In genomic region chrX:118350221-118350620, GRCh38 we compare ENCODE assay signal across 1 cellular context.
TF ChIP-seq lines count a peak whose summit lies in the region.

No MANE protein-coding gene starts in this region.

TF ChIP-seq in GM23338, 12 proteins besides CTCF, POLR2A, EP300 and RAD21 (continued from another document):
- TF ChIP-seq REST (IDR thresholded peaks at IDR 0.05; ENCODE audit: unreplicated experiment) = no peak
- TF ChIP-seq ZNF331 (CRISPR knock-in tag; IDR thresholded peaks at IDR 0.05; ENCODE audit: low read depth) = no peak
